22 cellular contexts compared by ENCODE assay signal in the genomic region with DNA sequence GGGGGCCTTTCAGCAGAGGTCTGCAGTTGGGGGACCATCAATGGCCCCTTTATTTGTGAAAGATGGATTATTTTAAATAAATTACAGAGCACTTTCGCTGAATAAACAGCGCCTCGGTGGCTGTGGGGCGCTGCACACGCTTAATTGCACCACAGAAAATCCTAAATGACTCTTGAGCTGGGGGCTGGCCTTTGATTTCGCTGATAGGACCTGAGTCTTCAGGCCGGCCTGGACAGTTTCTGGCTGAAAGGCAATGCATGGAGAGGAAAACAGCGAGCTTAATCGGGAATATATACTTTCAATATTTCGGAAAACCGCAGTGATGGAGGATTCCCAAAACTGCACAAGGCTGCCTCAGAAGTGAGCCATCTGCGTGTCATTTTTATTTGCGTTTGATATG.
"Had no signal": no experiment of that assay in that cellular context is flagged by ENCODE, and none has a peak within 500 bp of the region (broad histone marks: within the 10 kb centered on the region; RNA-seq: fewer than 3 reads in every experiment).

No MANE protein-coding gene starts in this region.

- ATAC-seq: foreskin keratinocyte; gastroesophageal sphincter; left lung; naive thymus-derived CD8-positive, alpha-beta T cell; psoas muscle; right cardiac atrium; stimulated activated naive B cell treated with anti-CD40 and anti-IgM and Interleukin-4, amounts not matched to agents 10 μg/mL and 1 μg/mL and 100 μg/mL, for 72 hours; upper lobe of right lung had no signal

- H3K27ac ChIP-seq: foreskin keratinocyte, gastroesophageal sphincter, left lung, ovary, psoas muscle, skin epidermis, thoracic aorta, tibial nerve, upper lobe of right lung, uterus had no signal

- H3K4me1 ChIP-seq: foreskin keratinocyte, left lung, psoas muscle, tibial nerve, upper lobe of right lung, uterus had no signal

- DNase-seq: cortex of kidney; effector CD4-positive, alpha-beta T cell; foreskin keratinocyte; kidney; left lung; mesenchymal stem cell; midbrain; naive thymus-derived CD8-positive, alpha-beta T cell; occipital lobe; ovary; posterior cingulate gyrus; psoas muscle; right cardiac atrium; stimulated activated CD4-positive, alpha-beta T cell treated with anti-CD3 and anti-CD28 coated beads, Interleukin-15, amount 100 ng/mL, for 24 hours; stimulated activated CD4-positive, alpha-beta T cell treated with anti-CD3 and anti-CD28 coated beads, Interleukin-2, amount 100 ng/mL, for 48 hours; stimulated activated naive B cell treated with anti-CD40 and anti-IgM and Interleukin-4, amounts not matched to agents 10 μg/mL and 1 μg/mL and 100 μg/mL, for 72 hours; upper lobe of right lung; uterus had no signal

- H3K9me3 ChIP-seq: gastroesophageal sphincter, left lung, ovary, psoas muscle, thoracic aorta, upper lobe of right lung, uterus had no signal

- H3K4me3 ChIP-seq: gastroesophageal sphincter, left lung, ovary, psoas muscle, skin epidermis, thoracic aorta, tibial nerve, upper lobe of right lung, uterus had no signal

- H3K36me3 ChIP-seq: gastroesophageal sphincter, left lung, ovary, thoracic aorta, tibial nerve, upper lobe of right lung, uterus had no signal

- H3K27me3 ChIP-seq: foreskin keratinocyte, gastroesophageal sphincter, left lung, ovary, tibial nerve, upper lobe of right lung, uterus had no signal
